In the genomic region with DNA sequence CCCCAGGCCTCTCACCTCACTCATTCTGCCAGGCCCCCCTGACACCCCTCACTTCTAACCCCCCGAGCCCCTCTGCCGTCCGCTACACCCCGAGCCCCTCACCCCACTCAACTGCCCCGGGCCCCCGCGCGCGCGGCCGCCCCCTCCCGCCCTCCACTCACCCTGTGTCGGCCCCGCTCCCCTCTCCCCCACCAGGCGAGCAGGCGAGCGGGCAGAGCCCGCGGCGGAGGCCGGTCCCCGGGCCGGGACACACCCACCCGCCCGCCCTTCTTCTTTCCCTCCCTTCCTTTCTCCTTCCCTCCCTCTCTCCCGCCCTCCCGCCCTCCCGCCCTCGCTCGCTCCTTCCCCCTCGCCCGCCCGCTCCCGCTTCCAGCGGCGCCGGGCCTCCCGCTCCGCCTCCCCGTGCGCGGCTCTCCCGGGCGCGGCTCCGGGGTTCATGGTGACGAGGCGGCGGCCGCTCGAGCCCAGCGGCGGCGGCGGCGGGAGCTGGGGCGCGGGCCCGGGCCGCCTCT, we compare ENCODE assay signal across 8 cellular contexts. TPM values are rescaled to one million over a fixed set of nuclear protein-coding genes. Genes with fewer than 3 reads are reported as not detected.
A peak's percentile ranks its signal among the peaks of the same experiment; 100 is the strongest.
DNase-seq lines count a peak whose midpoint lies in the region; ATAC-seq and TF ChIP-seq lines count a peak whose summit lies in the region.

A gene with protein sequence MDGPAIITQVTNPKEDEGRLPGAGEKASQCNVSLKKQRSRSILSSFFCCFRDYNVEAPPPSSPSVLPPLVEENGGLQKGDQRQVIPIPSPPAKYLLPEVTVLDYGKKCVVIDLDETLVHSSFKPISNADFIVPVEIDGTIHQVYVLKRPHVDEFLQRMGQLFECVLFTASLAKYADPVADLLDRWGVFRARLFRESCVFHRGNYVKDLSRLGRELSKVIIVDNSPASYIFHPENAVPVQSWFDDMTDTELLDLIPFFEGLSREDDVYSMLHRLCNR (plus strand): TSS at position 341 of the 512 bp plus-strand sequence. CDS start 320 bp downstream, outside the sequence.

- H2AFZ ChIP-seq in parathyroid adenoma = peak within 1 kb of the TSS; percentile 91

- DNase-seq in G401 (ENCODE audit: low spot score) = no peak
- DNase-seq in NCI-H2171 (lab: John Stamatoyannopoulos, UW) = peak; percentile 30
- DNase-seq in ascending aorta (ENCODE audit: low spot score in 2 of 2) = peak in 1 of 2 donors; percentile 75
- DNase-seq in left ventricle myocardium superior = peak; percentile 74

- peak within 1 kb of the TSS; percentile 75 for H3K4me2 ChIP-seq in parathyroid adenoma (ENCODE audit: low read length)

- peak within 1 kb of the TSS; percentile 57 for H3K9ac ChIP-seq in parathyroid adenoma

- H3K4me3 ChIP-seq in ascending aorta = peak within 1 kb of the TSS; percentile 83 to 86
- peak within 1 kb of the TSS; percentile 66 for H3K4me3 ChIP-seq in parathyroid adenoma (ENCODE audit: low read depth, low read length)

- H3K9me3 ChIP-seq in ascending aorta = no peaks in the 10 kb centered on the region
- H3K9me3 ChIP-seq in parathyroid adenoma (ENCODE audit: control insufficient read depth, low read length) = no peaks in the 10 kb centered on the region

- intact Hi-C loops in ascending aorta (cut with DNase I) = no loop called here
- intact Hi-C loops in left ventricle myocardium superior (cut with micrococcal nuclease) = no loop called here

- peaks cover 5% of the 10 kb centered on the region for H3K79me2 ChIP-seq in parathyroid adenoma

- in situ Hi-C loops in G401 (cut with HindIII; ENCODE audit: low sequenced_read_pairs) = no loop called here

- peak; percentile 57 for ATAC-seq in left ventricle myocardium superior
- ATAC-seq in GM19395 (IDR thresholded peaks at IDR 0.05; ENCODE audit: unreplicated experiment) = no peak
- no peak for ATAC-seq in GM19455 (IDR thresholded peaks at IDR 0.05; ENCODE audit: unreplicated experiment)
- ATAC-seq in GM18909 (IDR thresholded peaks at IDR 0.05; ENCODE audit: poor library complexity, unreplicated experiment) = no peak

- TF ChIP-seq CTCF in ascending aorta (IDR thresholded peaks at IDR 0.05) = no peak
- no peak for TF ChIP-seq CTCF in parathyroid adenoma (IDR thresholded peaks at IDR 0.05)

- peaks cover 4 to 19% of the 10 kb centered on the region in 2 donors for H3K4me1 ChIP-seq in ascending aorta
- H3K4me1 ChIP-seq in parathyroid adenoma = peaks cover 9% of the 10 kb centered on the region

- no peaks in the 10 kb centered on the region for H3K36me3 ChIP-seq in ascending aorta
- H3K36me3 ChIP-seq in parathyroid adenoma (ENCODE audit: control insufficient read depth, insufficient read depth, low read length) = no peaks in the 10 kb centered on the region

- H3K27me3 ChIP-seq in ascending aorta = no peaks in the 10 kb centered on the region
- H3K27me3 ChIP-seq in parathyroid adenoma (ENCODE audit: control insufficient read depth, insufficient read depth, low read length) = no peaks in the 10 kb centered on the region

- H3K27ac ChIP-seq in ascending aorta (peak within 1 kb of the TSS; percentile 83 to 92), parathyroid adenoma (peak within 1 kb of the TSS; percentile 78)

RNA-seq across cellular contexts. Expression of the gene that starts here (rescaled TPM):
- total RNA-seq in G401 (2014; rRNA removed; shearing (Covaris generic)) = 47.4 and 77.9 TPM in 2 replicates
- total RNA-seq in ascending aorta (80.9 TPM), left ventricle myocardium superior (53.8 TPM)
